ENCODE assay signal across 8 cellular contexts in the genomic region with DNA sequence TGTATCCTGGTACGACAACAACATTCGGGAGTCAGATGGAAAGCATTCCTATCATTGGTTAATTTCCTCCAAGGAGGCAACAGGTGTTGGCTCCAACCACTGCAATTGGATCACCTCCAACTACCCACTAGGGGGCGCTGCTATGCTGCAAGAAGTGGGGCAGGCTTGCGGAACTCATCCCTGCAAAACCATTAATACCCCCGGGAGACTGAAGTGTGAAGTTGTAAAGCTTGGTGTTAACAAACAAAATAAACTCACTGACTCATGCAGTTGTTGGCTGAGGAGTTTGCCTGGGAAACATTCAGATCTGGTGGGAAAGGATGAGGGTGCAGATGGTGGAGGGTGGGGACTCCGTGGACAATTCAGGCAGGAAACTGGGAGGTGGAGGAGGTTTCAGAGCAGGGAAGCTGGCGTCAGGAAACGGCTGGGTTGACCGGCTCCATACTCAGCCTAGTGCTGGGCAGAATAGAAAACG.
DNase-seq lines count a peak whose midpoint lies in the region; ATAC-seq, FAIRE-seq and TF ChIP-seq lines count a peak whose summit lies in the region.

No MANE protein-coding gene starts in this region.

- FAIRE-seq in astrocyte (lab: Jason Lieb, UNC) = no peak

- H3K79me2 ChIP-seq in Karpas-422 (ENCODE audit: low read length) = no peaks in the 10 kb centered on the region
- no peaks in the 10 kb centered on the region for H3K79me2 ChIP-seq in astrocyte (ENCODE audit: insufficient read depth, low read length)
- H3K79me2 ChIP-seq in hepatocyte = no peaks in the 10 kb centered on the region

- H3K4me3 Mint-ChIP-seq in astrocyte (ENCODE audit: unreplicated experiment) = no peak overlapping the region

- H3K9ac ChIP-seq in Karpas-422 (ENCODE audit: low read length) (no peak overlapping the region), astrocyte (ENCODE audit: low read length) (no peak overlapping the region)

- in situ Hi-C loops in gastrocnemius medialis (cut with MboI; ENCODE audit: low sequenced_read_pairs in 4 of 4) = no loop called here

- H3K4me1 ChIP-seq in Karpas-422 (ENCODE audit: low read length) = no peaks in the 10 kb centered on the region
- H3K4me1 ChIP-seq in SJCRH30 = no peaks in the 10 kb centered on the region
- no peaks in the 10 kb centered on the region for H3K4me1 ChIP-seq in astrocyte (ENCODE audit: insufficient read depth, low read length)
- no peaks in the 10 kb centered on the region for H3K4me1 ChIP-seq in hepatocyte (ENCODE audit: insufficient read depth)
- no peaks in the 10 kb centered on the region for H3K4me1 ChIP-seq in gastrocnemius medialis

- no peaks in the 10 kb centered on the region; the same call in 1 of the 2 replicates for H4K20me1 ChIP-seq in Karpas-422 (ENCODE audit: insufficient read depth, low read depth, low read length)
- H4K20me1 ChIP-seq in astrocyte (ENCODE audit: insufficient read depth, low read length) = no peaks in the 10 kb centered on the region
- no peaks in the 10 kb centered on the region for H4K20me1 ChIP-seq in hepatocyte (ENCODE audit: insufficient read depth, poor library complexity, severe bottlenecking)

- no peaks in the 10 kb centered on the region for H3K9me2 ChIP-seq in Karpas-422 (replicated peaks; ENCODE audit: insufficient read depth, low read length)
- H3K9me2 ChIP-seq in hepatocyte (replicated peaks; ENCODE audit: insufficient read depth) = no peaks in the 10 kb centered on the region

- H3K9me3 ChIP-seq in Karpas-422 (ENCODE audit: low read length) (no peaks in the 10 kb centered on the region), SJCRH30 (replicated peaks) (no peaks in the 10 kb centered on the region), astrocyte (ENCODE audit: insufficient read depth, low read depth, low read length) (no peaks in the 10 kb centered on the region), hepatocyte (ENCODE audit: low read depth) (no peaks in the 10 kb centered on the region), gastrocnemius medialis (no peaks in the 10 kb centered on the region)

- no peaks in the 10 kb centered on the region for H3K36me3 Mint-ChIP-seq in astrocyte (ENCODE audit: low read depth, unreplicated experiment)

- TF ChIP-seq CTCF in astrocyte (IDR thresholded peaks at IDR 0.05; ENCODE audit: insufficient read depth, low read depth, low read length) (peak; percentile 64), hepatocyte (IDR thresholded peaks at IDR 0.05; ENCODE audit: poor library complexity) (peak; percentile 74), gastrocnemius medialis (IDR thresholded peaks at IDR 0.05 in 4 of 5, conservative IDR thresholded peaks at IDR 0.05 in 1 of 5) (peak; percentile 73 to 85 (median 78))

- no peaks in the 10 kb centered on the region for H3K36me3 ChIP-seq in Karpas-422 (ENCODE audit: insufficient read depth, low read length)
- H3K36me3 ChIP-seq in SJCRH30 = no peaks in the 10 kb centered on the region
- no peaks in the 10 kb centered on the region for H3K36me3 ChIP-seq in astrocyte (ENCODE audit: insufficient read depth, low read length)
- H3K36me3 ChIP-seq in hepatocyte (replicated peaks; ENCODE audit: insufficient read depth, low read depth) = no peaks in the 10 kb centered on the region
- H3K36me3 ChIP-seq in gastrocnemius medialis = no peaks in the 10 kb centered on the region

- H3K4me1 Mint-ChIP-seq in astrocyte (ENCODE audit: low read depth, unreplicated experiment) = peaks cover 7% of the 10 kb centered on the region

- 11% methylated on average over 10 of the region's 10 CpGs for WGBS in hepatocyte (ENCODE audit: low lambda C conversion rate, missing lambda C conversion rate)

- no peaks in the 10 kb centered on the region for H3K9me3 Mint-ChIP-seq in astrocyte (ENCODE audit: unreplicated experiment)

- ATAC-seq in gastrocnemius medialis = peak; percentile 81 to 91
- no peak for ATAC-seq in GM18511 (IDR thresholded peaks at IDR 0.05; ENCODE audit: unreplicated experiment)
- ATAC-seq in HG02588 (IDR thresholded peaks at IDR 0.05; ENCODE audit: unreplicated experiment) = no peak

- peak; percentile 40 for DNase-seq in DMS79 (lab: John Stamatoyannopoulos, UW)
- DNase-seq in Karpas-422 = peak; percentile 89
- peak; percentile 81 to 88 for DNase-seq in SJCRH30
- DNase-seq in astrocyte (ENCODE audit: low read depth) = peak; percentile 21
- DNase-seq in hepatocyte (ENCODE audit: low spot score) = peak; percentile 85
- DNase-seq in gastrocnemius medialis = peak; percentile 53 to 69

- no peak overlapping the region for H2AFZ ChIP-seq in Karpas-422 (ENCODE audit: low read length)
- no peak overlapping the region for H2AFZ ChIP-seq in astrocyte (ENCODE audit: low read depth, low read length)
- no peak overlapping the region for H2AFZ ChIP-seq in hepatocyte

- intact Hi-C loops in gastrocnemius medialis (cut with DNase I; ENCODE audit: low total_unique reads) = loop anchor here (1.0 to 5.0 kb wide), 4 partner anchors 49 to 533 kb away; no protein-coding TSS in a partner anchor

- H3K4me3 ChIP-seq in Karpas-422 (ENCODE audit: low read length) = no peak overlapping the region
- no peak overlapping the region for H3K4me3 ChIP-seq in SJCRH30
- H3K4me3 ChIP-seq in astrocyte (ENCODE audit: insufficient read depth, low read depth, low read length) = no peak overlapping the region
- no peak overlapping the region for H3K4me3 ChIP-seq in hepatocyte
- H3K4me3 ChIP-seq in gastrocnemius medialis = no peak overlapping the region

- H3K27ac ChIP-seq in Karpas-422 (ENCODE audit: low read length) = no peak overlapping the region
- no peak overlapping the region for H3K27ac ChIP-seq in SJCRH30
- H3K27ac ChIP-seq in astrocyte (ENCODE audit: low read depth, low read length) = no peak overlapping the region
- no peak overlapping the region for H3K27ac ChIP-seq in hepatocyte
- no peak overlapping the region for H3K27ac ChIP-seq in gastrocnemius medialis

- no peak for TF ChIP-seq POLR2A in gastrocnemius medialis (IDR thresholded peaks at IDR 0.05)

- no peak overlapping the region for H3K4me2 ChIP-seq in Karpas-422 (ENCODE audit: low read depth, low read length, poor library complexity, severe bottlenecking)
- H3K4me2 ChIP-seq in astrocyte (ENCODE audit: low read length) = peak overlapping the region; percentile 11
- H3K4me2 ChIP-seq in hepatocyte = no peak overlapping the region

- H3K27ac Mint-ChIP-seq in astrocyte (ENCODE audit: unreplicated experiment) = no peak overlapping the region

- H3K27me3 ChIP-seq in Karpas-422 (ENCODE audit: low read length) = no peaks in the 10 kb centered on the region
- H3K27me3 ChIP-seq in SJCRH30 = peaks cover 4% of the 10 kb centered on the region; the same call in 1 of the 2 replicates
- H3K27me3 ChIP-seq in astrocyte (ENCODE audit: insufficient read depth, low read length) = peaks cover 3% of the 10 kb centered on the region
- peaks cover 25% of the 10 kb centered on the region for H3K27me3 ChIP-seq in hepatocyte
- peaks cover 0 to 5% (median 4%) of the 10 kb centered on the region in 3 donors for H3K27me3 ChIP-seq in gastrocnemius medialis

- H3K27me3 Mint-ChIP-seq in astrocyte (ENCODE audit: low read depth, unreplicated experiment) = peaks cover 2% of the 10 kb centered on the region

Comparison
In these comparisons a context has a peak if more than half of its experiments do, and no peak if none do; other contexts are left out.
1. DNase-seq: peak in every context shown above with its lines; median percentile 89 in Karpas-422; 85 in hepatocyte; 84 in SJCRH30; 61 in gastrocnemius medialis; 40 in DMS79; 21 in astrocyte.
2. ATAC-seq: peak in gastrocnemius medialis (2 of 2); none in GM18511 (single experiment) and HG02588 (single experiment).
3. Peak in every context shown above with its lines, with median percentiles within 50 percentile points of each other: CTCF ChIP-seq.